In genomic region chr6:12344949-12345693, GRCh38 we compare ENCODE assay signal across 12 cellular contexts. TPM values are rescaled to one million over a fixed set of nuclear protein-coding genes. Genes with fewer than 3 reads are reported as not detected.
DNase-seq lines count a peak whose midpoint lies in the region; ATAC-seq, FAIRE-seq and TF ChIP-seq lines count a peak whose summit lies in the region.
"Had no signal": no experiment of that assay in that cellular context is flagged by ENCODE, and none has a peak within 500 bp of the region (broad histone marks: within the 10 kb centered on the region; RNA-seq: fewer than 3 reads in every experiment).

No MANE protein-coding gene starts in this region.

- TF ChIP-seq CTCF in C4-2B (conservative IDR thresholded peaks at IDR 0.05) (no peak), Panc1 (IDR thresholded peaks at IDR 0.05) (no peak), pancreas (IDR thresholded peaks at IDR 0.05) (no peak), uterus (IDR thresholded peaks at IDR 0.05) (no peak), CD14-positive monocyte (IDR thresholded peaks at IDR 0.05) (no peak)

- intact Hi-C loops in Panc1 (cut with micrococcal nuclease; ENCODE audit: unreplicated experiment), result loop anchor here (5.0 kb wide), 1 partner anchor 53 kb away; the partner anchor contains the start of gene EDN1
- intact Hi-C loops in pancreas (cut with DNase I), result no loop called here
- intact Hi-C loops in uterus (cut with DNase I; ENCODE audit: low total_unique reads), result no loop called here
- intact Hi-C loops in CD14-positive monocyte (cut with micrococcal nuclease), result no loop called here

- TF ChIP-seq POLR2A in uterus (IDR thresholded peaks at IDR 0.05), result no peak

- no peak overlapping the region for H3K27ac Mint-ChIP-seq in CD14-positive monocyte
- H3K27ac Mint-ChIP-seq: IgD-negative memory B cell had no signal

- H3K36me3 ChIP-seq in Panc1 (ENCODE audit: control insufficient read depth, insufficient read depth, low read length), result no peaks in the 10 kb centered on the region
- no peaks in the 10 kb centered on the region for H3K36me3 ChIP-seq in pancreas
- no peaks in the 10 kb centered on the region for H3K36me3 ChIP-seq in uterus

- peaks cover 4 to 8% (median 7%) of the 10 kb centered on the region in 3 donors for H3K27me3 Mint-ChIP-seq in CD14-positive monocyte (ENCODE audit: low read depth in 3 of 3)
- H3K27me3 Mint-ChIP-seq: IgD-negative memory B cell had no signal

- H3K4me3 Mint-ChIP-seq in CD14-positive monocyte, result no peak overlapping the region

- H3K27ac ChIP-seq in C4-2B (peak overlapping the region; percentile 40), Panc1 (ENCODE audit: low read length) (peak overlapping the region; percentile 98), epithelial cell of prostate (peak overlapping the region; percentile 91), pancreas (peak overlapping the region in 3 of 4 donors; percentile 65 to 87 (median 84)), uterus (no peak overlapping the region)

- no TSS peak for BruUV-seq in Panc1 (replicated peaks; lab: Mats Ljungman, UMichigan)

- no peak overlapping the region for H3K4me3 ChIP-seq in Panc1 (ENCODE audit: low read depth in 2 of 2, low read length in 2 of 2)
- no peak overlapping the region for H3K4me3 ChIP-seq in pancreas
- H3K4me3 ChIP-seq in uterus, result no peak overlapping the region

- FAIRE-seq in pancreas (lab: Jason Lieb, UNC), result no peak

- H3K4me1 ChIP-seq in Panc1 (ENCODE audit: control insufficient read depth, insufficient read depth, low read length), result peaks cover 54% of the 10 kb centered on the region
- peaks cover 20 to 48% (median 35%) of the 10 kb centered on the region in 3 donors for H3K4me1 ChIP-seq in pancreas
- H3K4me1 ChIP-seq in uterus, result no peaks in the 10 kb centered on the region

- no peaks in the 10 kb centered on the region for H3K36me3 Mint-ChIP-seq in CD14-positive monocyte

- H3K27me3 ChIP-seq in Panc1 (ENCODE audit: control insufficient read depth, insufficient read depth, low read length) (no peaks in the 10 kb centered on the region), pancreas (no peaks in the 10 kb centered on the region), uterus (no peaks in the 10 kb centered on the region)

- H3K9me3 Mint-ChIP-seq in CD14-positive monocyte, result peaks cover 0 to 3% (median 1%) of the 10 kb centered on the region in 7 donors

- in situ Hi-C loops in Panc1 (cut with HindIII; ENCODE audit: low pct_unique_long_range_greater_than_20kb, low sequenced_read_pairs), result no loop called here

- POLR2A ChIA-PET in Panc1 (lab: Charles Lee), result no interaction called here

- peaks cover 28% of the 10 kb centered on the region for H3K4me1 Mint-ChIP-seq in CD14-positive monocyte

- WGBS in pancreas, 2 donors, result 53 to 55% methylated on average over 6 of the region's 6 CpGs

- CTCF ChIA-PET in Panc1 (lab: Charles Lee), result no interaction called here

- DNase-seq in Panc1 (ENCODE audit: low read depth, low spot score) (no peak), epithelial cell of prostate (ENCODE audit: low read depth, low spot score) (no peak), pancreas (peak in 1 of 6 donors; percentile 51), Kasumi-1 (lab: John Stamatoyannopoulos, UW) (no peak), uterus (no peak), CD14-positive monocyte (ENCODE audit: low spot score) (no peak), A172 (ENCODE audit: low spot score) (no peak)
- DNase-seq: HCEC 1CT, NCI-H187 treated with DMSO at 0.1 percent for 48 hours, NCI-H526 treated with DMSO at 0.1 percent for 48 hours had no signal

- ATAC-seq in Panc1 (no peak), pancreas (peak; percentile 47 to 67 (median 54))

- no peaks in the 10 kb centered on the region for H3K9me3 ChIP-seq in Panc1 (ENCODE audit: control insufficient read depth, insufficient read depth, low read depth, low read length)
- no peaks in the 10 kb centered on the region for H3K9me3 ChIP-seq in pancreas
- H3K9me3 ChIP-seq in uterus, result no peaks in the 10 kb centered on the region

RNA-seq across cellular contexts. Expression of gene EDN1, which starts 55.0 kb away (rescaled TPM):
- total RNA-seq in Panc1 (2021; ENCODE audit: unreplicated experiment), result 15.1 TPM
- polyA plus RNA-seq in Panc1 (2012; ENCODE audit: insufficient read length), result 18.0 TPM
- total RNA-seq in pancreas, result 10 to 100 TPM in 2 of 6 donors, 1 to 10 TPM in 4; 2.4 to 16.0 (median 3.8) TPM
- 1 to 10 TPM; 5.9 to 7.3 TPM for polyA plus RNA-seq in pancreas
- 10 to 100 TPM in 2 of 4 donors, 1 to 10 TPM in 2; 2.8 to 13.8 (median 7.7) TPM for total RNA-seq in uterus
- under 1 TPM in 1 of 2 donors, not detected in 1; 0.11 TPM for polyA plus RNA-seq in CD14-positive monocyte
- total RNA-seq in A172 (2014; rRNA removed; shearing (Covaris generic)), result 24.0 and 28.5 TPM in 2 replicates
- polyA plus RNA-seq: IgD-negative memory B cell had no signal

Comparison
In these comparisons a context has a peak if more than half of its experiments do, and no peak if none do; other contexts are left out.
1. H3K27ac ChIP-seq: peak in C4-2B (single experiment), Panc1 (single experiment), epithelial cell of prostate (single experiment) and pancreas (3 of 4); none in uterus (0 of 2).